Comparison of ENCODE assay signal across 14 cellular contexts in genomic region chr22:45105281-45105700, GRCh38. TPM values are rescaled to one million over a fixed set of nuclear protein-coding genes. Genes with fewer than 3 reads are reported as not detected.
DNase-seq lines count a peak whose midpoint lies in the region; ATAC-seq and TF ChIP-seq lines count a peak whose summit lies in the region.
"Had no signal": no experiment of that assay in that cellular context is flagged by ENCODE, and none has a peak within 500 bp of the region (broad histone marks: within the 10 kb centered on the region; RNA-seq: fewer than 3 reads in every experiment).

No MANE protein-coding gene starts in this region.

- no peaks in the 10 kb centered on the region for H3K9me3 ChIP-seq in upper lobe of right lung
- H3K9me3 ChIP-seq: SK-N-SH had no signal

- H3K36me3 ChIP-seq in upper lobe of right lung, result no peaks in the 10 kb centered on the region

- intact Hi-C loops in upper lobe of right lung (cut with DNase I), result no loop called here

- no peak overlapping the region for H3K4me3 ChIP-seq in upper lobe of right lung
- H3K4me3 ChIP-seq: GM23338 had no signal

- H3K4me1 ChIP-seq in upper lobe of right lung, result no peaks in the 10 kb centered on the region

- no peak overlapping the region for H3K27ac ChIP-seq in upper lobe of right lung

- H3K27me3 ChIP-seq in upper lobe of right lung, result peaks cover 18% of the 10 kb centered on the region

- peak; percentile 83 for DNase-seq in AG09319 (ENCODE audit: extremely low read depth, low read depth)
- peak; percentile 21 for DNase-seq in HPDE6-E6E7 (ENCODE audit: extremely low spot score)
- peak; percentile 70 for DNase-seq in RPMI7951 (ENCODE audit: low read depth)
- peak; percentile 23 for DNase-seq in kidney tubule cell (ENCODE audit: low spot score)
- no peak for DNase-seq in erythroblast (lab: John Stamatoyannopoulos, UW)
- no peak for DNase-seq in upper lobe of right lung
- DNase-seq in activated T-cell treated with anti-CD3 and anti-CD28 coated beads, Interleukin-2, amount 50 U/mL, for 1 hour, result no peak
- DNase-seq: activated CD4-positive, alpha-beta T cell treated with anti-CD3 and anti-CD28 coated beads, Interleukin-2, amount 50 U/mL, for 48 hours; activated naive CD8-positive, alpha-beta T cell treated with anti-CD3 and anti-CD28 coated beads, Interleukin-2, amount 10 ng/mL, durations not matched to agents 7 days and 5 days; islet precursor cell; NCI-H1930; SK-N-SH had no signal

- ATAC-seq in upper lobe of right lung (no peak), GM21825 (IDR thresholded peaks at IDR 0.05; ENCODE audit: unreplicated experiment) (no peak)
- ATAC-seq: GM23338 had no signal

- TF ChIP-seq CTCF in AG09319 (IDR thresholded peaks at IDR 0.05; ENCODE audit: low read depth, low read length) (no peak), upper lobe of right lung (IDR thresholded peaks at IDR 0.05) (no peak)

- TF ChIP-seq POLR2A in erythroblast (IDR thresholded peaks at IDR 0.05; ENCODE audit: low read length), result no peak

RNA-seq across cellular contexts. Expression of gene NUP50, which starts 58.4 kb away (rescaled TPM):
- 38.1 TPM in 2 replicates for total RNA-seq in RPMI7951 (2014; rRNA removed; shearing (Covaris generic))
- total RNA-seq in upper lobe of right lung, result 51.5 TPM

Comparison
In these comparisons a context has a peak if more than half of its experiments do, and no peak if none do; other contexts are left out.
1. DNase-seq: peak in AG09319 (single experiment), HPDE6-E6E7 (single experiment), RPMI7951 (single experiment) and kidney tubule cell (single experiment); none in erythroblast (0 of 2), upper lobe of right lung (single experiment) and activated T-cell treated with anti-CD3 and anti-CD28 coated beads, Interleukin-2, amount 50 U/mL, for 1 hour (single experiment).